ENCODE assay signal across 18 cellular contexts in genomic region chr1:199282910-199283309, GRCh38.
DNase-seq lines count a peak whose midpoint lies in the region; ATAC-seq and TF ChIP-seq lines count a peak whose summit lies in the region.
"Had no signal": no experiment of that assay in that cellular context is flagged by ENCODE, and none has a peak within 500 bp of the region (broad histone marks: within the 10 kb centered on the region; RNA-seq: fewer than 3 reads in every experiment).

No MANE protein-coding gene starts in this region.

- WGBS in right cardiac atrium = 67% methylated on average over 2 of the region's 2 CpGs

- H3K27ac ChIP-seq in SK-N-MC = peak overlapping the region; percentile 30; the same call in 1 of the 2 replicates
- no peak overlapping the region for H3K27ac ChIP-seq in right cardiac atrium (ENCODE audit: low read length)
- H3K27ac ChIP-seq: sigmoid colon had no signal

- H3K9ac ChIP-seq in SK-N-MC (ENCODE audit: insufficient read length) = no peak overlapping the region

- ATAC-seq in right cardiac atrium = no peak
- no peak for ATAC-seq in GM18517 (IDR thresholded peaks at IDR 0.05; ENCODE audit: unreplicated experiment)
- no peak for ATAC-seq in Right ventricle myocardium inferior
- ATAC-seq: left ventricle myocardium superior had no signal

- H3K9me3 ChIP-seq in SK-N-MC (ENCODE audit: low read depth, low read length) (no peaks in the 10 kb centered on the region), right cardiac atrium (ENCODE audit: control insufficient read depth, low read length) (no peaks in the 10 kb centered on the region)
- H3K9me3 ChIP-seq: Caco-2, sigmoid colon had no signal

- H3K36me3 ChIP-seq in SK-N-MC (ENCODE audit: insufficient read depth, low read length) = no peaks in the 10 kb centered on the region
- H3K36me3 ChIP-seq: sigmoid colon had no signal

- H3K27me3 ChIP-seq in right cardiac atrium (ENCODE audit: control insufficient read depth, insufficient read depth) = no peaks in the 10 kb centered on the region
- H3K27me3 ChIP-seq: sigmoid colon had no signal

- H3K4me3 ChIP-seq in SK-N-MC = no peak overlapping the region
- H3K4me3 ChIP-seq in fibroblast of pulmonary artery (replicated peaks; ENCODE audit: low read depth, low read length) = no peak overlapping the region
- no peak overlapping the region for H3K4me3 ChIP-seq in right cardiac atrium (ENCODE audit: low read length)
- H3K4me3 ChIP-seq: sigmoid colon had no signal

- no peaks in the 10 kb centered on the region for H3K4me1 ChIP-seq in right cardiac atrium (ENCODE audit: control insufficient read depth, insufficient read depth, low read length)
- H3K4me1 ChIP-seq: Caco-2, sigmoid colon had no signal

- DNase-seq in Daoy (ENCODE audit: low read depth) (peak; percentile 34), HT1080 (ENCODE audit: low read depth) (peak; percentile 74), SK-N-MC (ENCODE audit: low read depth, low spot score) (no peak), fibroblast of pulmonary artery (ENCODE audit: low read depth) (peak; percentile 45), superior temporal gyrus (ENCODE audit: extremely low spot score) (no peak), right cardiac atrium (no peak), Right ventricle myocardium inferior (ENCODE audit: missing footprints) (no peak)
- DNase-seq: activated CD4-positive, alpha-beta T cell treated with anti-CD3 and anti-CD28 coated beads, Interleukin-2, amount 50 U/mL, for 1 hour; activated T-cell treated with anti-CD3 and anti-CD28 coated beads, Interleukin-2, amount 50 U/mL, for 24 hours; Caco-2; foreskin fibroblast; GF-D8; left ventricle myocardium superior; NCI-H1105 treated with DMSO at 0.1 percent for 48 hours; NCI-H2171; sigmoid colon; stimulated activated CD4-positive, alpha-beta T cell treated with anti-CD3 and anti-CD28 coated beads, Interleukin-4, amount 100 ng/mL, for 4 hours had no signal

- intact Hi-C loops in right cardiac atrium (cut with DNase I) (no loop called here), Right ventricle myocardium inferior (cut with DNase I) (no loop called here)

- no peak for TF ChIP-seq CTCF in fibroblast of pulmonary artery (IDR thresholded peaks at IDR 0.05; ENCODE audit: low read length, missing control alignments)

Comparison
In these comparisons a context has a peak if more than half of its experiments do, and no peak if none do; other contexts are left out.
1. DNase-seq: peak in Daoy (single experiment), HT1080 (single experiment) and fibroblast of pulmonary artery (single experiment); none in SK-N-MC (single experiment), superior temporal gyrus (single experiment), right cardiac atrium (0 of 3) and Right ventricle myocardium inferior (single experiment).